8 cellular contexts compared by ENCODE assay signal in genomic region chr15:99454941-99455795, GRCh38.
DNase-seq lines count a peak whose midpoint lies in the region; ATAC-seq and TF ChIP-seq lines count a peak whose summit lies in the region.

No MANE protein-coding gene starts in this region.

- no peaks in the 10 kb centered on the region for H3K9me3 ChIP-seq in breast epithelium

- peak overlapping the region in 1 of 3 donors; percentile 47 for H3K4me3 ChIP-seq in breast epithelium

- peaks cover 3 to 12% of the 10 kb centered on the region in 2 donors for H3K4me1 ChIP-seq in breast epithelium

- H3K27ac ChIP-seq in breast epithelium (peak overlapping the region; percentile 77 to 96), substantia nigra (ENCODE audit: low read depth, low read length, poor library complexity, severe bottlenecking) (peak overlapping the region; percentile 77)

- no peaks in the 10 kb centered on the region for H3K36me3 ChIP-seq in breast epithelium

- no peaks in the 10 kb centered on the region for H3K27me3 ChIP-seq in breast epithelium

- no peak for TF ChIP-seq POLR2A in breast epithelium (IDR thresholded peaks at IDR 0.05)

- intact Hi-C loops in breast epithelium (cut with DNase I; ENCODE audit: low total_unique reads): no loop called here

- DNase-seq in HS-5 (ENCODE audit: low read depth) (peak; percentile 84), breast epithelium (ENCODE audit: low spot score in 2 of 2) (peak in 1 of 2 donors; percentile 68), left kidney (ENCODE audit: low read depth, low spot score) (peak; percentile 85), substantia nigra (lab: John Stamatoyannopoulos, UW) (peak in 14 of 49 donors; percentile 16 to 62 (median 40)), NCI-H524 treated with DMSO at 0.1 percent for 48 hours (lab: John Stamatoyannopoulos, UW) (no peak), NCI-H1417 treated with DMSO at 0.1 percent for 48 hours (lab: John Stamatoyannopoulos, UW) (no peak)
- no peak for DNase-seq in activated CD4-positive, alpha-beta T cell treated with anti-CD3 and anti-CD28 coated beads for 48 hours

- TF ChIP-seq CTCF in breast epithelium (IDR thresholded peaks at IDR 0.05): no peak

- no peak for ATAC-seq in GM21576 (IDR thresholded peaks at IDR 0.05; ENCODE audit: unreplicated experiment)

Comparison
In these comparisons a context has a peak if more than half of its experiments do, and no peak if none do; other contexts are left out.
1. DNase-seq: peak in HS-5 (single experiment) and left kidney (single experiment); none in activated CD4-positive, alpha-beta T cell treated with anti-CD3 and anti-CD28 coated beads for 48 hours (single experiment), NCI-H524 treated with DMSO at 0.1 percent for 48 hours (single experiment) and NCI-H1417 treated with DMSO at 0.1 percent for 48 hours (single experiment).